ENCODE assay signal across 1 cellular context in the genomic region with DNA sequence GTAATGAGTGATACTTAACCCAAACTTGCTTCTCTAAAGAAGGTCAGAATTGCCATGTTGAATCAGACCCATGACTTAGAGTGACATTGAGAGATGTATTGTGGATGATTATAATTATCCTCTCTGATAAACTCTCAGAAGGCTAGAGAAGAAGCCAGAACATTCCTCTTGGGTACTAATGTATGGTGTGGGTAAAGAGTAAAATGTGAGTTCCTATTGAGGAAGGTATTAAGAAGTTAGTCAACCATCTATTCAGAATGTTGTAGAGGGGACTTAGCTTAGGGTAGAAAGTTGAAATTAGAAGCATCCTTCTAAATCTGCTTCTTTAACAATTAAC.
TF ChIP-seq lines count a peak whose summit lies in the region.

No MANE protein-coding gene starts in this region.

TF ChIP-seq in GM23338, 12 proteins besides CTCF, POLR2A, EP300 and RAD21 (continued from another document):
- TF ChIP-seq, protein P1, sequence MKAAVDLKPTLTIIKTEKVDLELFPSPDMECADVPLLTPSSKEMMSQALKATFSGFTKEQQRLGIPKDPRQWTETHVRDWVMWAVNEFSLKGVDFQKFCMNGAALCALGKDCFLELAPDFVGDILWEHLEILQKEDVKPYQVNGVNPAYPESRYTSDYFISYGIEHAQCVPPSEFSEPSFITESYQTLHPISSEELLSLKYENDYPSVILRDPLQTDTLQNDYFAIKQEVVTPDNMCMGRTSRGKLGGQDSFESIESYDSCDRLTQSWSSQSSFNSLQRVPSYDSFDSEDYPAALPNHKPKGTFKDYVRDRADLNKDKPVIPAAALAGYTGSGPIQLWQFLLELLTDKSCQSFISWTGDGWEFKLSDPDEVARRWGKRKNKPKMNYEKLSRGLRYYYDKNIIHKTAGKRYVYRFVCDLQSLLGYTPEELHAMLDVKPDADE (IDR thresholded peaks at IDR 0.05): no peak
- TF ChIP-seq, protein P2, sequence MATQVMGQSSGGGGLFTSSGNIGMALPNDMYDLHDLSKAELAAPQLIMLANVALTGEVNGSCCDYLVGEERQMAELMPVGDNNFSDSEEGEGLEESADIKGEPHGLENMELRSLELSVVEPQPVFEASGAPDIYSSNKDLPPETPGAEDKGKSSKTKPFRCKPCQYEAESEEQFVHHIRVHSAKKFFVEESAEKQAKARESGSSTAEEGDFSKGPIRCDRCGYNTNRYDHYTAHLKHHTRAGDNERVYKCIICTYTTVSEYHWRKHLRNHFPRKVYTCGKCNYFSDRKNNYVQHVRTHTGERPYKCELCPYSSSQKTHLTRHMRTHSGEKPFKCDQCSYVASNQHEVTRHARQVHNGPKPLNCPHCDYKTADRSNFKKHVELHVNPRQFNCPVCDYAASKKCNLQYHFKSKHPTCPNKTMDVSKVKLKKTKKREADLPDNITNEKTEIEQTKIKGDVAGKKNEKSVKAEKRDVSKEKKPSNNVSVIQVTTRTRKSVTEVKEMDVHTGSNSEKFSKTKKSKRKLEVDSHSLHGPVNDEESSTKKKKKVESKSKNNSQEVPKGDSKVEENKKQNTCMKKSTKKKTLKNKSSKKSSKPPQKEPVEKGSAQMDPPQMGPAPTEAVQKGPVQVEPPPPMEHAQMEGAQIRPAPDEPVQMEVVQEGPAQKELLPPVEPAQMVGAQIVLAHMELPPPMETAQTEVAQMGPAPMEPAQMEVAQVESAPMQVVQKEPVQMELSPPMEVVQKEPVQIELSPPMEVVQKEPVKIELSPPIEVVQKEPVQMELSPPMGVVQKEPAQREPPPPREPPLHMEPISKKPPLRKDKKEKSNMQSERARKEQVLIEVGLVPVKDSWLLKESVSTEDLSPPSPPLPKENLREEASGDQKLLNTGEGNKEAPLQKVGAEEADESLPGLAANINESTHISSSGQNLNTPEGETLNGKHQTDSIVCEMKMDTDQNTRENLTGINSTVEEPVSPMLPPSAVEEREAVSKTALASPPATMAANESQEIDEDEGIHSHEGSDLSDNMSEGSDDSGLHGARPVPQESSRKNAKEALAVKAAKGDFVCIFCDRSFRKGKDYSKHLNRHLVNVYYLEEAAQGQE (IDR thresholded peaks at IDR 0.05; ENCODE audit: unreplicated experiment): no peak
- TF ChIP-seq STAT1 (IDR thresholded peaks at IDR 0.05; ENCODE audit: unreplicated experiment) (no peak), EZH2 (IDR thresholded peaks at IDR 0.05; ENCODE audit: low read depth, unreplicated experiment) (no peak), JUNB (IDR thresholded peaks at IDR 0.05; ENCODE audit: unreplicated experiment) (no peak), POLR2AphosphoS5 (IDR thresholded peaks at IDR 0.05; ENCODE audit: low read depth) (no peak), ZNF114 (CRISPR knock-in tag; IDR thresholded peaks at IDR 0.05) (no peak)
- TF ChIP-seq, protein P3, sequence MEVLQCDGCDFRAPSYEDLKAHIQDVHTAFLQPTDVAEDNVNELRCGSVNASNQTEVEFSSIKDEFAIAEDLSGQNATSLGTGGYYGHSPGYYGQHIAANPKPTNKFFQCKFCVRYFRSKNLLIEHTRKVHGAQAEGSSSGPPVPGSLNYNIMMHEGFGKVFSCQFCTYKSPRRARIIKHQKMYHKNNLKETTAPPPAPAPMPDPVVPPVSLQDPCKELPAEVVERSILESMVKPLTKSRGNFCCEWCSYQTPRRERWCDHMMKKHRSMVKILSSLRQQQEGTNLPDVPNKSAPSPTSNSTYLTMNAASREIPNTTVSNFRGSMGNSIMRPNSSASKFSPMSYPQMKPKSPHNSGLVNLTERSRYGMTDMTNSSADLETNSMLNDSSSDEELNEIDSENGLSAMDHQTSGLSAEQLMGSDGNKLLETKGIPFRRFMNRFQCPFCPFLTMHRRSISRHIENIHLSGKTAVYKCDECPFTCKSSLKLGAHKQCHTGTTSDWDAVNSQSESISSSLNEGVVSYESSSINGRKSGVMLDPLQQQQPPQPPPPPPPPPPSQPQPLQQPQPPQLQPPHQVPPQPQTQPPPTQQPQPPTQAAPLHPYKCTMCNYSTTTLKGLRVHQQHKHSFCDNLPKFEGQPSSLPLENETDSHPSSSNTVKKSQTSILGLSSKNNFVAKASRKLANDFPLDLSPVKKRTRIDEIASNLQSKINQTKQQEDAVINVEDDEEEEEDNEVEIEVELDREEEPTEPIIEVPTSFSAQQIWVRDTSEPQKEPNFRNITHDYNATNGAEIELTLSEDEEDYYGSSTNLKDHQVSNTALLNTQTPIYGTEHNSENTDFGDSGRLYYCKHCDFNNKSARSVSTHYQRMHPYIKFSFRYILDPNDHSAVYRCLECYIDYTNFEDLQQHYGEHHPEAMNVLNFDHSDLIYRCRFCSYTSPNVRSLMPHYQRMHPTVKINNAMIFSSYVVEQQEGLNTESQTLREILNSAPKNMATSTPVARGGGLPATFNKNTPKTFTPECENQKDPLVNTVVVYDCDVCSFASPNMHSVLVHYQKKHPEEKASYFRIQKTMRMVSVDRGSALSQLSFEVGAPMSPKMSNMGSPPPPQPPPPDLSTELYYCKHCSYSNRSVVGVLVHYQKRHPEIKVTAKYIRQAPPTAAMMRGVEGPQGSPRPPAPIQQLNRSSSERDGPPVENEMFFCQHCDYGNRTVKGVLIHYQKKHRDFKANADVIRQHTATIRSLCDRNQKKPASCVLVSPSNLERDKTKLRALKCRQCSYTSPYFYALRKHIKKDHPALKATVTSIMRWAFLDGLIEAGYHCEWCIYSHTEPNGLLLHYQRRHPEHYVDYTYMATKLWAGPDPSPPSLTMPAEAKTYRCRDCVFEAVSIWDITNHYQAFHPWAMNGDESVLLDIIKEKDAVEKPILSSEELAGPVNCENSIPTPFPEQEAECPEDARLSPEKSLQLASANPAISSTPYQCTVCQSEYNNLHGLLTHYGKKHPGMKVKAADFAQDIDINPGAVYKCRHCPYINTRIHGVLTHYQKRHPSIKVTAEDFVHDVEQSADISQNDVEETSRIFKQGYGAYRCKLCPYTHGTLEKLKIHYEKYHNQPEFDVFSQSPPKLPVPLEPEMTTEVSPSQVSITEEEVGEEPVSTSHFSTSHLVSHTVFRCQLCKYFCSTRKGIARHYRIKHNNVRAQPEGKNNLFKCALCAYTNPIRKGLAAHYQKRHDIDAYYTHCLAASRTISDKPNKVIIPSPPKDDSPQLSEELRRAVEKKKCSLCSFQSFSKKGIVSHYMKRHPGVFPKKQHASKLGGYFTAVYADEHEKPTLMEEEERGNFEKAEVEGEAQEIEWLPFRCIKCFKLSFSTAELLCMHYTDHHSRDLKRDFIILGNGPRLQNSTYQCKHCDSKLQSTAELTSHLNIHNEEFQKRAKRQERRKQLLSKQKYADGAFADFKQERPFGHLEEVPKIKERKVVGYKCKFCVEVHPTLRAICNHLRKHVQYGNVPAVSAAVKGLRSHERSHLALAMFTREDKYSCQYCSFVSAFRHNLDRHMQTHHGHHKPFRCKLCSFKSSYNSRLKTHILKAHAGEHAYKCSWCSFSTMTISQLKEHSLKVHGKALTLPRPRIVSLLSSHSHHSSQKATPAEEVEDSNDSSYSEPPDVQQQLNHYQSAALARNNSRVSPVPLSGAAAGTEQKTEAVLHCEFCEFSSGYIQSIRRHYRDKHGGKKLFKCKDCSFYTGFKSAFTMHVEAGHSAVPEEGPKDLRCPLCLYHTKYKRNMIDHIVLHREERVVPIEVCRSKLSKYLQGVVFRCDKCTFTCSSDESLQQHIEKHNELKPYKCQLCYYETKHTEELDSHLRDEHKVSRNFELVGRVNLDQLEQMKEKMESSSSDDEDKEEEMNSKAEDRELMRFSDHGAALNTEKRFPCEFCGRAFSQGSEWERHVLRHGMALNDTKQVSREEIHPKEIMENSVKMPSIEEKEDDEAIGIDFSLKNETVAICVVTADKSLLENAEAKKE (CRISPR knock-in tag; IDR thresholded peaks at IDR 0.05): no peak
TF ChIP-seq in GM23338: peak in this region for 0.
